Comparison of ENCODE assay signal across 9 cellular contexts in the genomic region with DNA sequence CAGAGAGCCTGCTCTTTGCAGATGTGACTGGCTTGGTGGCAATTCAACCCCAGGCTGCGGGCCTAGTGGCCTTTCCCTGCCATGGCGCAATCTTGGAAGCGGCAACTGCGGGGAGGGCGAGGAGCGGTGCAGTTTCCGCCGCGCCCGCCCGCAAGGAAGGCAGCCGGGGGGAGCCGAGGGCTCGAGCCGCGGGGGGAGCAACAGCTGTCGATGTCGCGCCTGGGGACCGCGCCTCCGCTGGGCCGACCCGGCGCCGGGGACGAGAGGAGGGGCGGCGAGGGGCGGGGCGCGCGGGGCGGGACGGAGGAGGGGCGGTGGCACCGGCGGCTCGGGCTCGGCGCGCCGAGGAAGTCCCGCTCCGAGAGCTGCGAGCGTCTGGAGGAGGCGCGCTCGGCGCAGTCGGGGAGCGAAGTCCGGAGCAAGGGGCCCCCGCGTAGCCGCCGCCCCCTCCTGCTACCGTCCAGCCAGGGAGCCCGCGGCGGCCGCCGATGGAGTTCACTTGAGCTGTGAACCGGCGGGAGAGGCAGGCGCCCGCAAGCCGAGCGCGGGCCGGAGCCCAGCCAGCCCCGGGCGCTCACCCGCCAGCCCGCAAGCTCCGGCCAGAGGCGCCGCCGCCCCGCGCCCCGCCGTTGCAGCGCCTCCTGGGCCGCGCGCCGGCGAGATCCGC.
A peak's percentile ranks its signal among the peaks of the same experiment; 100 is the strongest.
DNase-seq lines count a peak whose midpoint lies in the region; ATAC-seq and TF ChIP-seq lines count a peak whose summit lies in the region.
"Had no signal": no experiment of that assay in that cellular context is flagged by ENCODE, and none has a peak within 500 bp of the region (broad histone marks: within the 10 kb centered on the region; RNA-seq: fewer than 3 reads in every experiment).

No MANE protein-coding gene starts in this region.

- no peaks in the 10 kb centered on the region for H3K36me3 ChIP-seq in left ventricle myocardium inferior
- no peaks in the 10 kb centered on the region for H3K36me3 ChIP-seq in rectal smooth muscle tissue (ENCODE audit: control insufficient read depth, insufficient read depth, low read length)

- ATAC-seq in GM19395 (IDR thresholded peaks at IDR 0.05; ENCODE audit: unreplicated experiment), result peak; percentile 50
- peak; percentile 70 for ATAC-seq in activated naive CD8-positive, alpha-beta T cell treated with anti-CD3 and anti-CD28 coated beads, Interleukin-2, amount 50 U/mL, for 24 hours
- ATAC-seq: K562 had no signal

- H3K4me3 ChIP-seq in left ventricle myocardium inferior (peak overlapping the region; percentile 85), rectal smooth muscle tissue (ENCODE audit: low read length) (peak overlapping the region; percentile 67)
- H3K4me3 ChIP-seq: K562 had no signal

- H3K9me3 Mint-ChIP-seq in activated naive CD8-positive, alpha-beta T cell treated with anti-CD3 and anti-CD28 coated beads, Interleukin-2, amount 50 U/mL, for 24 hours, result no peaks in the 10 kb centered on the region

- peak; percentile 53 for TF ChIP-seq CTCF in left ventricle myocardium inferior (IDR thresholded peaks at IDR 0.05; ENCODE audit: borderline replicate concordance)

- no peak overlapping the region for H3K27ac Mint-ChIP-seq in activated naive CD8-positive, alpha-beta T cell treated with anti-CD3 and anti-CD28 coated beads, Interleukin-2, amount 50 U/mL, for 24 hours

- peak; percentile 42 for DNase-seq in CD1c-positive myeloid dendritic cell (ENCODE audit: extremely low spot score)
- peak; percentile 44 for DNase-seq in HT1080 (ENCODE audit: low read depth)
- peak; percentile 3 for DNase-seq in RPMI7951 (ENCODE audit: low read depth)
- DNase-seq in activated naive CD8-positive, alpha-beta T cell treated with anti-CD3 and anti-CD28 coated beads, Interleukin-2, amount 50 U/mL, for 24 hours, result peak; percentile 51
- peak; percentile 83 for DNase-seq in left ventricle myocardium inferior
- DNase-seq in erythroblast (lab: John Stamatoyannopoulos, UW), result no peak

- peaks cover 14% of the 10 kb centered on the region for H3K4me1 Mint-ChIP-seq in activated naive CD8-positive, alpha-beta T cell treated with anti-CD3 and anti-CD28 coated beads, Interleukin-2, amount 50 U/mL, for 24 hours

- no peak overlapping the region for H3K9ac ChIP-seq in rectal smooth muscle tissue (ENCODE audit: low read length)

- intact Hi-C loops in left ventricle myocardium inferior (cut with micrococcal nuclease), result no loop called here

- H3K4me1 ChIP-seq in left ventricle myocardium inferior (peaks cover 32% of the 10 kb centered on the region), rectal smooth muscle tissue (ENCODE audit: control insufficient read depth, insufficient read depth, low read length) (no peaks in the 10 kb centered on the region)

- H3K27me3 ChIP-seq in left ventricle myocardium inferior (ENCODE audit: low read depth) (no peaks in the 10 kb centered on the region), rectal smooth muscle tissue (ENCODE audit: control insufficient read depth, insufficient read depth, low read length) (no peaks in the 10 kb centered on the region)

- TF ChIP-seq POLR2A in erythroblast (IDR thresholded peaks at IDR 0.05; ENCODE audit: low read length), result no peak

- H3K36me3 Mint-ChIP-seq in activated naive CD8-positive, alpha-beta T cell treated with anti-CD3 and anti-CD28 coated beads, Interleukin-2, amount 50 U/mL, for 24 hours (ENCODE audit: low read depth), result no peaks in the 10 kb centered on the region

- peak overlapping the region; percentile 71 for H3K4me3 Mint-ChIP-seq in activated naive CD8-positive, alpha-beta T cell treated with anti-CD3 and anti-CD28 coated beads, Interleukin-2, amount 50 U/mL, for 24 hours

- no peaks in the 10 kb centered on the region for H3K9me3 ChIP-seq in left ventricle myocardium inferior (replicated peaks)

- peaks cover 42% of the 10 kb centered on the region for H3K27me3 Mint-ChIP-seq in activated naive CD8-positive, alpha-beta T cell treated with anti-CD3 and anti-CD28 coated beads, Interleukin-2, amount 50 U/mL, for 24 hours

- peak overlapping the region; percentile 77 for H3K27ac ChIP-seq in left ventricle myocardium inferior (replicated peaks)
- no peak overlapping the region for H3K27ac ChIP-seq in rectal smooth muscle tissue (ENCODE audit: low read depth, low read length)

Comparison
In these comparisons a context has a peak if more than half of its experiments do, and no peak if none do; other contexts are left out.
1. DNase-seq: peak in CD1c-positive myeloid dendritic cell (single experiment), HT1080 (single experiment), RPMI7951 (single experiment), activated naive CD8-positive, alpha-beta T cell treated with anti-CD3 and anti-CD28 coated beads, Interleukin-2, amount 50 U/mL, for 24 hours (single experiment) and left ventricle myocardium inferior (single experiment); none in erythroblast (0 of 2).